In the genomic region with DNA sequence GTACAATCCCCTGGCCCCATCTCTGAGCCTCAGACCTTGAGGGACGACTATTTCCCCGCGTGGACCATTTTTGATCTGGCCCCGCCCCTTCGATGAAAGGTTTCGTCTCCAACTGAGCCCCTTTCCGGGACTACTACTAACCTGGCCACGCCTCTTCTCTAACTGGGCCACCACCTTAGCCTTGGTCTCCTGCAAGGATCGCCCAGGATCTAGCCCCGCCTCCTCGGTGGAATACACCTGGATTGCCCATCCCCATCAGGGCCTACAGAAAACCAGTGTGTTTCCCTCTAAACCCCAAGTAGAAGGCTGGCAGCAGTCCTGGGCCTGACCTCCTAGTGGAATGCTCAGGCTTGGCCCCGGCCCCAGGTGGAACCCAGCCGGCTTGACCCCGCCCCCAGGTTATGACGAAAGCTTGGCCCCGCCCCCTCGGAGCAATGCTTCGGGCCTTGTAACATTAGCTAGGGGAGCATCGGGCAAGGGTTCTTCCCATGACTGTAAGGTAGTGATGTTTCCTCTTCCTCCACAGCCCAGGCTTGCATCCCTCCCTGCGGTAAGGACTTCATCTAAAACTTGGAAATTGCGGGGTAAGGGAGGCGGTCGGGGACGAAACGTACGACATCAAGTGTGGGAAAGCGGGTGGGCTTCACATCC, we compare ENCODE assay signal across 8 cellular contexts. TPM values are rescaled to one million over a fixed set of nuclear protein-coding genes. Genes with fewer than 3 reads are reported as not detected.
A peak's percentile ranks its signal among the peaks of the same experiment; 100 is the strongest.
DNase-seq lines count a peak whose midpoint lies in the region; ATAC-seq and TF ChIP-seq lines count a peak whose summit lies in the region.

No MANE protein-coding gene starts in this region.

- no peak for TF ChIP-seq CTCF in CD8-positive, alpha-beta T cell (IDR thresholded peaks at IDR 0.05)
- no peak for TF ChIP-seq CTCF in cardiac fibroblast (IDR thresholded peaks at IDR 0.05; ENCODE audit: low read depth, low read length)

- peaks cover 21% of the 10 kb centered on the region for H3K36me3 Mint-ChIP-seq in CD8-positive, alpha-beta T cell

- H3K9me3 ChIP-seq in CD8-positive, alpha-beta T cell (ENCODE audit: low read length), result no peaks in the 10 kb centered on the region

- no peaks in the 10 kb centered on the region for H3K27me3 ChIP-seq in CD8-positive, alpha-beta T cell (ENCODE audit: insufficient read depth, low read length)

- no peak overlapping the region for H3K27ac ChIP-seq in CD8-positive, alpha-beta T cell (ENCODE audit: low read depth, low read length)

- peak in 4 of 7 experiments; percentile 23 to 54 (median 44) for DNase-seq in CD8-positive, alpha-beta T cell
- DNase-seq in T-helper 1 cell (peak in 4 of 5 donors; percentile 27 to 47 (median 37)), cardiac fibroblast (ENCODE audit: low read depth in 2 of 2) (peak; percentile 60 to 78), iPS-NIHi7 (ENCODE audit: extremely low spot score) (peak; percentile 86), NK-92 (lab: John Stamatoyannopoulos, UW; ENCODE audit: unreplicated experiment) (no peak), NCI-H1105 treated with DMSO at 0.1 percent for 48 hours (lab: John Stamatoyannopoulos, UW) (no peak)
- peak in 2 of 3 donors; percentile 31 to 38 for DNase-seq in stimulated activated CD4-positive, alpha-beta T cell treated with anti-CD3 and anti-CD28 coated beads, Interleukin-12 subunit alpha, Interleukin-12 subunit beta, amount 100 ng/mL, for 48 hours (ENCODE audit: low read depth in 2 of 3, low spot score in 1 of 3)

- H3K4me3 ChIP-seq in CD8-positive, alpha-beta T cell (ENCODE audit: low read depth, low read length), result no peak overlapping the region
- H3K4me3 ChIP-seq in cardiac fibroblast (replicated peaks in 1 of 2; ENCODE audit: low read depth in 2 of 2, low read length in 2 of 2), result no peak overlapping the region

- H3K27me3 Mint-ChIP-seq in CD8-positive, alpha-beta T cell (ENCODE audit: low read depth), result no peaks in the 10 kb centered on the region

- H3K9me3 Mint-ChIP-seq in CD8-positive, alpha-beta T cell, result no peaks in the 10 kb centered on the region

- H3K4me3 Mint-ChIP-seq in CD8-positive, alpha-beta T cell, result peak overlapping the region; percentile 89

- CTCF ChIA-PET in CD8-positive, alpha-beta T cell (lab: Charles Lee), result interaction anchor here (0.6 kb wide), 1 partner anchor 40 kb away, joined by 3 read pairs; no protein-coding TSS in a partner anchor

- H3K27ac Mint-ChIP-seq in CD8-positive, alpha-beta T cell, result no peak overlapping the region

- ATAC-seq in CD8-positive, alpha-beta T cell, result no peak
- no peak for ATAC-seq in HG03342 (IDR thresholded peaks at IDR 0.05; ENCODE audit: unreplicated experiment)

- H3K36me3 ChIP-seq in CD8-positive, alpha-beta T cell (ENCODE audit: insufficient read depth, low read length), result no peaks in the 10 kb centered on the region

- POLR2A ChIA-PET in CD8-positive, alpha-beta T cell (lab: Charles Lee), result no interaction called here

- H3K4me1 Mint-ChIP-seq in CD8-positive, alpha-beta T cell (ENCODE audit: low read depth), result peaks cover 35% of the 10 kb centered on the region

- intact Hi-C loops in CD8-positive, alpha-beta T cell (cut with DNase I, micrococcal nuclease), result loop anchor here (2.0 to 10.0 kb wide), 9 partner anchors 130 to 1820 kb away; a partner anchor contains a TSS

- H3K4me1 ChIP-seq in CD8-positive, alpha-beta T cell (ENCODE audit: insufficient read depth, low read length), result peaks cover 25% of the 10 kb centered on the region

RNA-seq across cellular contexts. Expression of a gene that starts 9.1 kb away (rescaled TPM):
- total RNA-seq in CD8-positive, alpha-beta T cell, result 1 to 10 TPM; 3.8 to 4.0 TPM

RNA-seq across cellular contexts. Expression of a gene that starts 21.6 kb away (rescaled TPM):
- not detected for total RNA-seq in CD8-positive, alpha-beta T cell

RNA-seq across cellular contexts. Expression of a gene that starts 49.5 kb away (rescaled TPM):
- total RNA-seq in CD8-positive, alpha-beta T cell, result not detected

RNA-seq across cellular contexts. Expression of a gene that starts 55.6 kb away (rescaled TPM):
- total RNA-seq in CD8-positive, alpha-beta T cell, result not detected

RNA-seq across cellular contexts. Expression of a gene that starts 58.8 kb away (rescaled TPM):
- not detected for total RNA-seq in CD8-positive, alpha-beta T cell

Comparison
In these comparisons a context has a peak if more than half of its experiments do, and no peak if none do; other contexts are left out.
1. DNase-seq: peak in CD8-positive, alpha-beta T cell (4 of 7), T-helper 1 cell (4 of 5), cardiac fibroblast (2 of 2), iPS-NIHi7 (single experiment) and stimulated activated CD4-positive, alpha-beta T cell treated with anti-CD3 and anti-CD28 coated beads, Interleukin-12 subunit alpha, Interleukin-12 subunit beta, amount 100 ng/mL, for 48 hours (2 of 3); none in NK-92 (single experiment) and NCI-H1105 treated with DMSO at 0.1 percent for 48 hours (single experiment).